In genomic region chr20:54668271-54669053, GRCh38 we compare ENCODE assay signal across 8 cellular contexts.
DNase-seq lines count a peak whose midpoint lies in the region; ATAC-seq, FAIRE-seq and TF ChIP-seq lines count a peak whose summit lies in the region.

No MANE protein-coding gene starts in this region.

- H3K27ac Mint-ChIP-seq in activated naive CD8-positive, alpha-beta T cell treated with anti-CD3 and anti-CD28 coated beads for 36 hours, result no peak overlapping the region

- intact Hi-C loops in cardiac septum (cut with DNase I) (no loop called here), left lung (cut with DNase I) (no loop called here)

- peak; percentile 92 for FAIRE-seq in urothelium cell line (lab: Jason Lieb, UNC)

- H3K36me3 Mint-ChIP-seq in activated naive CD8-positive, alpha-beta T cell treated with anti-CD3 and anti-CD28 coated beads for 36 hours, result peaks cover 1% of the 10 kb centered on the region

- no peak overlapping the region for H3K4me3 ChIP-seq in cardiac muscle cell
- no peak overlapping the region for H3K4me3 ChIP-seq in HFF-Myc (replicated peaks; ENCODE audit: low read depth, low read length)
- no peak overlapping the region for H3K4me3 ChIP-seq in left lung

- H3K27ac ChIP-seq in cardiac muscle cell, result no peak overlapping the region
- no peak overlapping the region for H3K27ac ChIP-seq in left lung
- no peak overlapping the region for H3K27ac ChIP-seq in substantia nigra (ENCODE audit: low read depth, low read length, poor library complexity, severe bottlenecking)

- H3K4me3 Mint-ChIP-seq in activated naive CD8-positive, alpha-beta T cell treated with anti-CD3 and anti-CD28 coated beads for 36 hours, result no peak overlapping the region

- DNase-seq in cardiac muscle cell (ENCODE audit: low read depth in 1 of 2, low spot score in 1 of 2) (peak; percentile 39 to 58), cardiac septum (ENCODE audit: low spot score) (no peak), HFF-Myc (ENCODE audit: extremely low read depth, low read depth) (no peak), NAMALWA (ENCODE audit: low spot score) (peak; percentile 50), left lung (no peak), urothelium cell line (ENCODE audit: low spot score) (peak; percentile 79), substantia nigra (lab: John Stamatoyannopoulos, UW) (no peak)
- DNase-seq in activated naive CD8-positive, alpha-beta T cell treated with anti-CD3 and anti-CD28 coated beads for 36 hours, result peak; percentile 14

- peak; percentile 82 for ATAC-seq in left lung

- H3K27me3 Mint-ChIP-seq in activated naive CD8-positive, alpha-beta T cell treated with anti-CD3 and anti-CD28 coated beads for 36 hours, result peaks cover 43% of the 10 kb centered on the region

- H3K36me3 ChIP-seq in cardiac muscle cell (no peaks in the 10 kb centered on the region), left lung (no peaks in the 10 kb centered on the region)

- H3K9me3 Mint-ChIP-seq in activated naive CD8-positive, alpha-beta T cell treated with anti-CD3 and anti-CD28 coated beads for 36 hours, result no peaks in the 10 kb centered on the region

- H3K4me1 Mint-ChIP-seq in activated naive CD8-positive, alpha-beta T cell treated with anti-CD3 and anti-CD28 coated beads for 36 hours, result peaks cover 12% of the 10 kb centered on the region

- H3K27me3 ChIP-seq in cardiac muscle cell (no peaks in the 10 kb centered on the region), left lung (peaks cover 0 to 10% of the 10 kb centered on the region in 2 donors)

- H3K9me3 ChIP-seq in cardiac muscle cell (ENCODE audit: low read depth) (no peaks in the 10 kb centered on the region), left lung (no peaks in the 10 kb centered on the region)

- TF ChIP-seq CTCF in cardiac muscle cell (IDR thresholded peaks at IDR 0.05; ENCODE audit: low read depth, low read length) (peak; percentile 78), HFF-Myc (IDR thresholded peaks at IDR 0.05; ENCODE audit: low read depth, low read length, missing control alignments) (peak; percentile 73), left lung (IDR thresholded peaks at IDR 0.05) (peak; percentile 51 to 66)

- H3K4me1 ChIP-seq in cardiac muscle cell (ENCODE audit: low read depth), result peaks cover 4% of the 10 kb centered on the region
- H3K4me1 ChIP-seq in left lung, result no peaks in the 10 kb centered on the region

Comparison
In these comparisons a context has a peak if more than half of its experiments do, and no peak if none do; other contexts are left out.
1. DNase-seq: peak in cardiac muscle cell (2 of 2), NAMALWA (single experiment), activated naive CD8-positive, alpha-beta T cell treated with anti-CD3 and anti-CD28 coated beads for 36 hours (single experiment) and urothelium cell line (single experiment); none in cardiac septum (single experiment), HFF-Myc (single experiment), left lung (0 of 2) and substantia nigra (0 of 49).
2. Peak in every context shown above with its lines, with median percentiles within 50 percentile points of each other: CTCF ChIP-seq.